ENCODE assay signal across 3 cellular contexts in the genomic region with DNA sequence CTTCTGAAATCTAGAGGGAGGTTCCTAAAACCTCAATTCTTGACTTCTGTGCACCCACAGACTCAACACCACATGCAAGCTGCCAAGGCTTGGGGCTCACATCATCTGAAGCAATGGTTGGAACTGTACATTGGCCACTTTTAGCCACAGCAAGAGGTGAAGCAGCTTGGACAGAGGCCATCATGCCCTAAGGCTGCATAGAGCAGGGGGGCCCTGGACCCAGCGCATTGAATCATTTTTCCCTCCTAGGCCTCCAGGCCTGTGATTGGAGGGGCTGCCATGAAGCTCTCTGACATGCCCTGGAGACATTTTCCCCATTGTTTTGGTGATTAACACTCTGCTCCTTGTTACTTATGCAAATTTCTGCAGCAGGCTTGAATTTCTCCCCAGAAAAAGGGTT.
"Had no signal": no experiment of that assay in that cellular context is flagged by ENCODE, and none has a peak within 500 bp of the region (broad histone marks: within the 10 kb centered on the region; RNA-seq: fewer than 3 reads in every experiment).

No MANE protein-coding gene starts in this region.

- H3K4me3 ChIP-seq: GM12878 had no signal

- DNase-seq: GDM1, GF-D8 had no signal

- ATAC-seq: GM12878 had no signal
